ENCODE assay signal across 8 cellular contexts in the genomic region with DNA sequence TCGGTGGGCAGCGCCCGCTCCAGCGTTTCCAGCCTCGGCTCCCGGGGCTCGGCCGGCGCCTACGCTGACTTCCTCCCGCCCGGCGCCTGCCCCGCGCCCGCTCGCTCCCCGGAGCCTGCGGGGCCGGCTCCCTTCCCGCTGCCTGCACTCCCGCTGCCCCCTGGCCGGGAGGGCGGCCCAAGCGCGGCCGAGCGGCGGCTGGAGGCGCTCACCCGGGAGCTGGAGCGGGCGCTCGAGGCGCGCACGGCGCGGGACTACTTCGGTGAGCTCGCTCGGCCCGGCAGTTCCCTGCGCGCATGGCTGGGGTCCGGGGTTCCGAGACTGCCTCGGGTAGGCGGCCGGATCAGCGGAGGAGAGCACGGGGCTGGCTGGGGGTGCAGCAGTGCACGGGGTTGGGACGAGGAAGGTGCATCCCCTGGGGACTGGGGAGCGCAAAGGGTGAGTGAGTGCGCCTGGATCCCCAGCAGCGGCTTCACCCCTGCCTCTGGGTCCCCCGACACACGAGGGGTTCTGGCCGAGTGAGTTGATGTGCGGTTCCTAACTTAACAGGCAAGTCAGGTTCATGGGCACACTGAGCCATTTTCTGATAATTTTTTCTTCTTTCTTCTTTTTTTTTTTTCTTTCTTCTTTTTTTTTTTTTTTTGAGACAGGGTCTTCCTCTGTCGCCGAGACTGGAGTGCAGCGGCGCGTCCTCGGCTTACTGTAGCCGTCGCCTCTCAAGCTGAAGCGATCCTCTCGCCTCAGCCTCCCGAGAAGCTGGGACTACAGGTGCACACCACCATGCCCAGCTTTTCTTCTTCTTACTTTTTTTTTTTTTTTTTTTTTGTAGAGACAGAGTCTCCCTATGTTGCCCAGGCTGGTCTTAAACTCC. TPM values are rescaled to one million over a fixed set of nuclear protein-coding genes. Genes with fewer than 3 reads are reported as not detected.
DNase-seq lines count a peak whose midpoint lies in the region; ATAC-seq, FAIRE-seq and TF ChIP-seq lines count a peak whose summit lies in the region.

No MANE protein-coding gene starts in this region.

- H3K27me3 ChIP-seq in iPS-15b (ENCODE audit: control insufficient read depth, insufficient read depth, low read length) = peaks cover 27% of the 10 kb centered on the region
- H3K27me3 ChIP-seq in small intestine (ENCODE audit: control insufficient read depth in 2 of 2, insufficient read depth in 2 of 2, low read length in 2 of 2) = peaks cover 7 to 23% of the 10 kb centered on the region in 2 donors

- 6 to 13% (median 10%) methylated on average over 57 to 72 of the region's 72 CpGs for WGBS in small intestine, 3 donors

- no peak for ATAC-seq in HG02588 (IDR thresholded peaks at IDR 0.05; ENCODE audit: unreplicated experiment)
- ATAC-seq in GM18520 (IDR thresholded peaks at IDR 0.05; ENCODE audit: unreplicated experiment) = no peak

- no peak for FAIRE-seq in small intestine (lab: Jason Lieb, UNC)

- TF ChIP-seq CTCF in HFF-Myc (IDR thresholded peaks at IDR 0.05; ENCODE audit: low read depth, low read length, missing control alignments) = no peak

- H3K4me1 ChIP-seq in iPS-15b (ENCODE audit: control insufficient read depth, insufficient read depth, low read length) (peaks cover 4% of the 10 kb centered on the region), small intestine (ENCODE audit: control insufficient read depth in 2 of 2, insufficient read depth in 1 of 2, low read depth in 1 of 2, low read length in 1 of 2) (no peaks in the 10 kb centered on the region)

- DNase-seq in HFF-Myc (ENCODE audit: extremely low read depth, low read depth) (no peak), amniotic epithelial cell (ENCODE audit: low read depth) (peak; percentile 46), small intestine (no peak), superior temporal gyrus (ENCODE audit: extremely low spot score) (no peak), NCI-H82 treated with DMSO at 0.1 percent for 48 hours (lab: John Stamatoyannopoulos, UW; ENCODE audit: unreplicated experiment) (no peak)

- H3K9ac ChIP-seq in iPS-15b (ENCODE audit: low read depth, low read length) = no peak overlapping the region

- H3K4me3 ChIP-seq in HFF-Myc (replicated peaks; ENCODE audit: low read depth, low read length) (peak overlapping the region; percentile 56), iPS-15b (ENCODE audit: low read depth, low read length) (peak overlapping the region; percentile 77), small intestine (ENCODE audit: low read depth in 1 of 2, low read length in 2 of 2) (peak overlapping the region; percentile 42 to 55)

- H3K36me3 ChIP-seq in iPS-15b (ENCODE audit: control insufficient read depth, insufficient read depth, low read length) = no peaks in the 10 kb centered on the region
- H3K36me3 ChIP-seq in small intestine (ENCODE audit: control insufficient read depth in 2 of 2, insufficient read depth in 2 of 2, low read length in 2 of 2) = no peaks in the 10 kb centered on the region

- H3K27ac ChIP-seq in small intestine (ENCODE audit: low read depth in 1 of 2, low read length in 1 of 2) = peak overlapping the region in 1 of 2 donors; percentile 43

- H3K9me3 ChIP-seq in iPS-15b (ENCODE audit: control insufficient read depth, insufficient read depth, low read length) (no peaks in the 10 kb centered on the region), small intestine (ENCODE audit: control insufficient read depth, low read depth) (no peaks in the 10 kb centered on the region)

RNA-seq across cellular contexts. Expression of a gene that starts 1.1 kb away (rescaled TPM):
- polyA plus RNA-seq in small intestine = 1 to 10 TPM in 2 of 3 donors, not detected in 1; 2.4 to 5.8 TPM

RNA-seq across cellular contexts. Expression of a gene that starts 54.4 kb away (rescaled TPM):
- polyA plus RNA-seq in small intestine = 10 to 100 TPM; 29.3 to 77.3 (median 40.8) TPM
